17 cellular contexts compared by ENCODE assay signal in genomic region chr5:75886706-75887105, GRCh38.
DNase-seq lines count a peak whose midpoint lies in the region; ATAC-seq and TF ChIP-seq lines count a peak whose summit lies in the region.
"Had no signal": no experiment of that assay in that cellular context is flagged by ENCODE, and none has a peak within 500 bp of the region (broad histone marks: within the 10 kb centered on the region; RNA-seq: fewer than 3 reads in every experiment).

No MANE protein-coding gene starts in this region.

- no peak overlapping the region for H3K4me3 ChIP-seq in epithelial cell of proximal tubule (ENCODE audit: low read depth, low read length)
- no peak overlapping the region for H3K4me3 ChIP-seq in neural progenitor cell
- H3K4me3 ChIP-seq: psoas muscle had no signal

- no peak overlapping the region for H3K4me3 Mint-ChIP-seq in neural progenitor cell
- H3K4me3 Mint-ChIP-seq: activated CD4-positive, alpha-beta memory T cell treated with anti-CD3 and anti-CD28 coated beads, Interleukin-2, amount 10 ng/mL, durations not matched to agents 7 days and 5 days; activated naive CD4-positive, alpha-beta T cell treated with anti-CD3 and anti-CD28 coated beads for 36 hours; neural crest cell; T-helper 2 cell treated with Interferon-gamma antibody and Interleukin-4, amounts not matched to agents 5 μg/mL and 100 μg/mL, for 36 hours; WTC11 had no signal

- no peak overlapping the region for H3K9ac ChIP-seq in neural progenitor cell

- no peaks in the 10 kb centered on the region for H3K4me1 ChIP-seq in neural progenitor cell
- H3K4me1 ChIP-seq: psoas muscle had no signal

- H3K4me1 Mint-ChIP-seq in neural progenitor cell, result peaks cover 6% of the 10 kb centered on the region
- H3K4me1 Mint-ChIP-seq: activated CD4-positive, alpha-beta memory T cell treated with anti-CD3 and anti-CD28 coated beads, Interleukin-2, amount 10 ng/mL, durations not matched to agents 7 days and 5 days had no signal

- H3K9me3 Mint-ChIP-seq in neural progenitor cell, result no peaks in the 10 kb centered on the region
- H3K9me3 Mint-ChIP-seq: activated CD4-positive, alpha-beta memory T cell treated with anti-CD3 and anti-CD28 coated beads, Interleukin-2, amount 10 ng/mL, durations not matched to agents 7 days and 5 days; activated naive CD4-positive, alpha-beta T cell treated with anti-CD3 and anti-CD28 coated beads for 36 hours; T-helper 2 cell treated with Interferon-gamma antibody and Interleukin-4, amounts not matched to agents 5 μg/mL and 100 μg/mL, for 36 hours; WTC11 had no signal

- H3K27ac Mint-ChIP-seq in neural progenitor cell, result no peak overlapping the region
- H3K27ac Mint-ChIP-seq: activated CD4-positive, alpha-beta memory T cell treated with anti-CD3 and anti-CD28 coated beads, Interleukin-2, amount 10 ng/mL, durations not matched to agents 7 days and 5 days; activated naive CD4-positive, alpha-beta T cell treated with anti-CD3 and anti-CD28 coated beads for 36 hours; T-helper 2 cell treated with Interferon-gamma antibody and Interleukin-4, amounts not matched to agents 5 μg/mL and 100 μg/mL, for 36 hours had no signal

- no peaks in the 10 kb centered on the region for H3K36me3 ChIP-seq in neural progenitor cell

- H3K27ac ChIP-seq in neural progenitor cell, result no peak overlapping the region
- H3K27ac ChIP-seq: psoas muscle had no signal

- H4K20me1 ChIP-seq in neural progenitor cell (ENCODE audit: low read depth), result no peaks in the 10 kb centered on the region

- ATAC-seq in SK-N-SH treated with all-trans-retinoic acid at 6 μM for 48 hours (no peak), GM21723 (IDR thresholded peaks at IDR 0.05; ENCODE audit: unreplicated experiment) (no peak)
- ATAC-seq: psoas muscle had no signal

- no peaks in the 10 kb centered on the region for H3F3A ChIP-seq in neural progenitor cell (ENCODE audit: low read depth)

- H3K79me2 ChIP-seq in neural progenitor cell (ENCODE audit: low read depth), result no peaks in the 10 kb centered on the region

- H3K36me3 Mint-ChIP-seq in neural progenitor cell, result no peaks in the 10 kb centered on the region
- H3K36me3 Mint-ChIP-seq: WTC11 had no signal

- H2AFZ ChIP-seq in neural progenitor cell (replicated peaks), result peak overlapping the region; percentile 2

- peak; percentile 55 for DNase-seq in EL
- peak; percentile 18 for DNase-seq in RKO (ENCODE audit: low spot score)
- DNase-seq in epithelial cell of proximal tubule (ENCODE audit: low read depth), result peak; percentile 22
- DNase-seq in neural progenitor cell (ENCODE audit: low spot score), result no peak
- no peak for DNase-seq in SHP77 treated with DMSO at 0.1 percent for 48 hours (lab: John Stamatoyannopoulos, UW)
- DNase-seq in NCI-H1694 treated with DMSO at 0.1 percent for 48 hours (lab: John Stamatoyannopoulos, UW), result no peak
- DNase-seq: activated CD4-positive, alpha-beta memory T cell treated with anti-CD3 and anti-CD28 coated beads, Interleukin-2, amount 10 ng/mL, durations not matched to agents 7 days and 5 days; activated T-cell treated with anti-CD3 and anti-CD28 coated beads, Interleukin-2, amount 50 U/mL, for 1 hour; NCI-H1436; NCI-H774; psoas muscle had no signal

- H3K27me3 ChIP-seq in neural progenitor cell, result no peaks in the 10 kb centered on the region

- H3K4me2 ChIP-seq in neural progenitor cell, result no peak overlapping the region

- no peak for TF ChIP-seq CTCF in epithelial cell of proximal tubule (conservative IDR thresholded peaks at IDR 0.05; ENCODE audit: low read depth, low read length)
- no peak for TF ChIP-seq CTCF in neural progenitor cell (IDR thresholded peaks at IDR 0.05)

- no peaks in the 10 kb centered on the region for H3K9me3 ChIP-seq in neural progenitor cell (ENCODE audit: low read depth)
- H3K9me3 ChIP-seq: psoas muscle had no signal

- H3K27me3 Mint-ChIP-seq in neural progenitor cell (ENCODE audit: insufficient read depth, low read depth), result peaks cover 2% of the 10 kb centered on the region
- H3K27me3 Mint-ChIP-seq: activated CD4-positive, alpha-beta memory T cell treated with anti-CD3 and anti-CD28 coated beads, Interleukin-2, amount 10 ng/mL, durations not matched to agents 7 days and 5 days had no signal

TF ChIP-seq in SK-N-SH treated with all-trans-retinoic acid at 6 μM for 48 hours, 23 proteins besides CTCF, POLR2A, EP300 and RAD21:
- TF ChIP-seq ZNF70 (CRISPR knock-in tag; IDR thresholded peaks at IDR 0.05), result no peak
- no peak for TF ChIP-seq ISL1 (CRISPR knock-in tag; IDR thresholded peaks at IDR 0.05)
- no peak for TF ChIP-seq PATZ1 (CRISPR knock-in tag; IDR thresholded peaks at IDR 0.05; ENCODE audit: borderline replicate concordance)
- TF ChIP-seq RARB (CRISPR knock-in tag; IDR thresholded peaks at IDR 0.05), result no peak
- no peak for TF ChIP-seq ESRRG (CRISPR knock-in tag; IDR thresholded peaks at IDR 0.05)
- TF ChIP-seq ZNF8 (CRISPR knock-in tag; IDR thresholded peaks at IDR 0.05), result no peak
- TF ChIP-seq OSR1 (CRISPR knock-in tag; IDR thresholded peaks at IDR 0.05), result no peak
- TF ChIP-seq SNAI2 (CRISPR knock-in tag; IDR thresholded peaks at IDR 0.05), result no peak
- no peak for TF ChIP-seq ZNF565 (CRISPR knock-in tag; conservative IDR thresholded peaks at IDR 0.05; ENCODE audit: low read depth)

Comparison
In these comparisons a context has a peak if more than half of its experiments do, and no peak if none do; other contexts are left out.
1. DNase-seq: peak in EL (single experiment), RKO (single experiment) and epithelial cell of proximal tubule (single experiment); none in neural progenitor cell (single experiment), SHP77 treated with DMSO at 0.1 percent for 48 hours (single experiment) and NCI-H1694 treated with DMSO at 0.1 percent for 48 hours (single experiment).